In genomic region chr9:73022353-73022752, GRCh38 we compare ENCODE assay signal across 3 cellular contexts.
"Had no signal": no experiment of that assay in that cellular context is flagged by ENCODE, and none has a peak within 500 bp of the region (broad histone marks: within the 10 kb centered on the region; RNA-seq: fewer than 3 reads in every experiment).

No MANE protein-coding gene starts in this region.

- H3K9me3 ChIP-seq: lower lobe of right lung had no signal

- H3K27me3 ChIP-seq: brain microvascular endothelial cell, dorsolateral prefrontal cortex had no signal

- DNase-seq: brain microvascular endothelial cell, lower lobe of right lung had no signal

- H3K27ac ChIP-seq: brain microvascular endothelial cell, dorsolateral prefrontal cortex, lower lobe of right lung had no signal

- H3K4me3 ChIP-seq: dorsolateral prefrontal cortex, lower lobe of right lung had no signal

- H3K36me3 ChIP-seq: brain microvascular endothelial cell, lower lobe of right lung had no signal
